ENCODE assay signal across 11 cellular contexts in the genomic region with DNA sequence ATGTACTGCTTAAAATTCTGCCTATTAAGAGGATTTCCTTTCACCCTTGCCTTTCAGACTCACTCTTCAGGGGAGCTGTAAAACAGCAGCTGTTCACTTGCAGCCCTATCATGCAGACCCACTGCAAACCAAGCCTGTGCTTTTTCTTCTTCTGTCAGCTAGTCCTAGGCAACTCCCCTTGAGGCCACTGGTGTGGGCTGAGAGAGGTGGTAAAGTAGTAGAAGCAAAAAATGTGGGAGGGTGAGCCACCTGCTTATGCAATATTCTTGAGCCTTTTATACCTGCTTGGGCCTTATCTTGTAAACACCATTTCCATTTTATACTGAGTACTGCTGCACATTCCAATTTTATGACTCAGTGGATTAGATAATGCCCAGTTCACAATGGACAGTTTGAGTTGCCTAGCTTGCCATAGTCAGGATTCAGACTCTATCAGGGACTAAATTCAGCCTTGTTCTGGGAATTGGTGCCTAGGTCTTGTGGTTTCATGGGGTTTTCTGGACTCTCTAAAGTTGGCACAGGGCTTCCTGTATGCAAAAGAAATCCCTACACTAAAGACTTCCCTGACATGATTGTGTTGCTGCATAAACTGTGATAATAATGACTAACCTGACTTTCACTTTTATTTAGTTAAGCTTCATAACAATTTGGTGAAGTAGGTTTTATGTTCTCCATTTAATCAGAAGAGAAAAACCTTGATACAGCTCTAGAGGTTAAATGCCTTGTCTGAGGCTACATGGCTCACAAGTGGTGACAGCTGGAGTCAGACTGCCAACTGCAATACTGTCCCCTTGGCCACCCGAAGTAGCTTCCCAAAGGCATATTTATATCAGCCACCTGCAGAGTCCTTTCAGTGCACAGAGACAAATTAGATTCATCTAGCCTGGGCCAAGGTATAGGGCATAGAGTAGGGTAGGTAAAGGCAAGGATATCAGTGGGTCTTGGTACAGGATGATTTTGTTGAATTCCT. TPM values are rescaled to one million over a fixed set of nuclear protein-coding genes. Genes with fewer than 3 reads are reported as not detected.
A peak's percentile ranks its signal among the peaks of the same experiment; 100 is the strongest.
DNase-seq lines count a peak whose midpoint lies in the region; ATAC-seq and TF ChIP-seq lines count a peak whose summit lies in the region.
"Had no signal": no experiment of that assay in that cellular context is flagged by ENCODE, and none has a peak within 500 bp of the region (broad histone marks: within the 10 kb centered on the region; RNA-seq: fewer than 3 reads in every experiment).

No MANE protein-coding gene starts in this region.

- H3K4me1 ChIP-seq in body of pancreas: peaks cover 29% of the 10 kb centered on the region
- peaks cover 14% of the 10 kb centered on the region for H3K4me1 ChIP-seq in mucosa of descending colon (ENCODE audit: low read depth)
- H3K4me1 ChIP-seq: right lobe of liver had no signal

- WGBS in body of pancreas, 2 donors: 33 to 50% methylated on average over 1 of the region's 1 CpG

- H3K27me3 ChIP-seq in body of pancreas: no peaks in the 10 kb centered on the region
- H3K27me3 ChIP-seq: right lobe of liver had no signal

- ATAC-seq in body of pancreas (peak; percentile 88), mucosa of descending colon (peak; percentile 97)

- intact Hi-C loops in body of pancreas (cut with DNase I): no loop called here
- intact Hi-C loops in mucosa of descending colon (cut with DNase I, micrococcal nuclease): no loop called here

- peak overlapping the region; percentile 57 to 74 (median 66) for H3K27ac ChIP-seq in body of pancreas
- H3K27ac ChIP-seq: right lobe of liver had no signal

- DNase-seq in DMS53 (lab: John Stamatoyannopoulos, UW): peak; percentile 57
- DNase-seq in LHCN-M2 (ENCODE audit: low read depth): peak; percentile 59
- peak; percentile 20 to 40 (median 26) for DNase-seq in body of pancreas
- DNase-seq in mucosa of descending colon: peak in 1 of 3 donors; percentile 19
- DNase-seq in CD1c-positive myeloid dendritic cell (ENCODE audit: extremely low spot score): no peak
- DNase-seq in D341Med (ENCODE audit: low spot score): no peak
- DNase-seq in NCI-H1048 (lab: John Stamatoyannopoulos, UW): no peak
- no peak for DNase-seq in T-helper 9 cell
- DNase-seq: NCI-H1092 treated with DMSO at 0.1 percent for 48 hours, right lobe of liver, substantia nigra had no signal

- H3K9me3 ChIP-seq in body of pancreas (no peaks in the 10 kb centered on the region), mucosa of descending colon (no peaks in the 10 kb centered on the region)
- H3K9me3 ChIP-seq: right lobe of liver had no signal

- no peaks in the 10 kb centered on the region for H3K36me3 ChIP-seq in body of pancreas (replicated peaks in 1 of 2; ENCODE audit: insufficient read depth in 1 of 2, low read depth in 2 of 2)
- no peaks in the 10 kb centered on the region for H3K36me3 ChIP-seq in mucosa of descending colon (ENCODE audit: low read depth)
- H3K36me3 ChIP-seq: right lobe of liver had no signal

- H3K4me3 ChIP-seq in body of pancreas: no peak overlapping the region
- H3K4me3 ChIP-seq in mucosa of descending colon: no peak overlapping the region
- H3K4me3 ChIP-seq: right lobe of liver had no signal

- no peak for TF ChIP-seq POLR2A in body of pancreas (IDR thresholded peaks at IDR 0.05)

- TF ChIP-seq CTCF in body of pancreas (IDR thresholded peaks at IDR 0.05) (no peak), mucosa of descending colon (IDR thresholded peaks at IDR 0.05) (no peak)

RNA-seq across cellular contexts. Expression of gene KDM3A, which starts 47.4 kb away (rescaled TPM):
- total RNA-seq in LHCN-M2 (2014; rRNA removed) (18.9 and 20.4 TPM in 2 replicates), body of pancreas (10 to 100 TPM; 34.0 to 47.8 TPM), mucosa of descending colon (10 to 100 TPM; 36.1 to 73.6 (median 53.6) TPM)
- polyA plus RNA-seq in LHCN-M2 (2012): 7.8 TPM

RNA-seq across cellular contexts. Expression of gene REEP1, which starts 56.4 kb away (rescaled TPM):
- total RNA-seq in LHCN-M2 (2014; rRNA removed) (0.38 and 0.52 TPM in 2 replicates), body of pancreas (1 to 10 TPM; 4.0 to 5.4 TPM), mucosa of descending colon (10 to 100 TPM in 1 of 3 donors, 1 to 10 TPM in 2; 3.8 to 50.3 (median 6.1) TPM)
- polyA plus RNA-seq in LHCN-M2 (2012): 0.47 TPM

Comparison
In these comparisons a context has a peak if more than half of its experiments do, and no peak if none do; other contexts are left out.
1. DNase-seq: peak in DMS53 (single experiment), LHCN-M2 (single experiment) and body of pancreas (4 of 4); none in CD1c-positive myeloid dendritic cell (single experiment), D341Med (single experiment), NCI-H1048 (single experiment) and T-helper 9 cell (single experiment).